ENCODE assay signal across 17 cellular contexts in the genomic region with DNA sequence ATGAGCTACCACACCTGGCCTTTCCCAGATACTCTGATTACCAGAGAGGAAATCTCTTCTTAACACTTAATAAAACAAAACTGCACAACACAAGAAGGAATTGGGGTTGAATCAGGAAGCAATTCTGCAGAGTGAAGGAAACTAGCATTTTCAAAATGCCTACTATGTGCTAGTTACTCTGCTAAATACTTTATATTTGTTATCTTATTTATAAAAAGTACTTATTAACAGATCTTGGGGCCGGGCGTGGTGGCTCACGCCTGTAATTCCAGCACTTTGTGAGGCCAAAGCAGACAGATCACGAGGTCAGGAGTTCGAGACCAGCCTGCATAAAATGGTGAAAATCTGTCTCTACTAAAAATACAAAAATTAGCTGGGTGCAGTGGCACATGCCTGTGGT. TPM values are rescaled to one million over a fixed set of nuclear protein-coding genes. Genes with fewer than 3 reads are reported as not detected.
A peak's percentile ranks its signal among the peaks of the same experiment; 100 is the strongest.
DNase-seq lines count a peak whose midpoint lies in the region; ATAC-seq and TF ChIP-seq lines count a peak whose summit lies in the region.
"Had no signal": no experiment of that assay in that cellular context is flagged by ENCODE, and none has a peak within 500 bp of the region (broad histone marks: within the 10 kb centered on the region; RNA-seq: fewer than 3 reads in every experiment).

No MANE protein-coding gene starts in this region.

- H3K4me2 ChIP-seq in GM23338: no peak overlapping the region
- H3K4me2 ChIP-seq: BLaER1 treated with 17β-estradiol and CSF1 and Interleukin-3, amounts not matched to agents 10 nM and 100 nM had no signal

- no peaks in the 10 kb centered on the region for H3F3A ChIP-seq in GM23338 (replicated peaks; ENCODE audit: low read depth)

- H3K4me1 ChIP-seq in GM23338 (ENCODE audit: insufficient read depth): peaks cover 12% of the 10 kb centered on the region; the same call in 1 of the 2 replicates
- H3K4me1 ChIP-seq in ascending aorta: peaks cover 0 to 3% of the 10 kb centered on the region in 2 donors
- peaks cover 22 to 30% of the 10 kb centered on the region in 2 donors for H3K4me1 ChIP-seq in thoracic aorta (ENCODE audit: control insufficient read depth in 1 of 2, low read depth in 2 of 2)
- H3K4me1 ChIP-seq: BLaER1 treated with 17β-estradiol and CSF1 and Interleukin-3, amounts not matched to agents 10 nM and 100 nM had no signal

- intact Hi-C loops in ascending aorta (cut with DNase I): no loop called here

- H3K27ac ChIP-seq in GM23338 (ENCODE audit: low read depth): no peak overlapping the region; the same call in 1 of the 2 replicates
- H3K27ac ChIP-seq in ascending aorta: peak overlapping the region; percentile 16 to 65
- peak overlapping the region; percentile 32 to 68 for H3K27ac ChIP-seq in thoracic aorta
- H3K27ac ChIP-seq: BLaER1 treated with 17β-estradiol and CSF1 and Interleukin-3, amounts not matched to agents 10 nM and 100 nM; GM23248 had no signal

- H3K4me3 Mint-ChIP-seq in GM23338 (no peak overlapping the region), nephron progenitor cell (no peak overlapping the region)
- H3K4me3 Mint-ChIP-seq: B cell; CD8-positive, alpha-beta T cell; IgD-negative memory B cell had no signal

- H3K27me3 Mint-ChIP-seq in GM23338 (ENCODE audit: insufficient read depth, low read depth, poor library complexity) (peaks cover 3% of the 10 kb centered on the region), nephron progenitor cell (ENCODE audit: low read depth, poor library complexity) (no peaks in the 10 kb centered on the region)
- H3K27me3 Mint-ChIP-seq: B cell, IgD-negative memory B cell had no signal

- DNase-seq in GM23338 (ENCODE audit: low spot score) (no peak), ascending aorta (ENCODE audit: low spot score in 2 of 2) (no peak), nephron progenitor cell (no peak), thoracic aorta (ENCODE audit: low spot score) (no peak), AG08395 (ENCODE audit: low spot score) (no peak)
- DNase-seq: 8988T; Calu3; CD8-positive, alpha-beta T cell; DMS79 treated with DMSO at 0.1 percent for 48 hours; GF-D8; HCEC 1CT had no signal

- H3K27ac Mint-ChIP-seq in GM23338 (peak overlapping the region; percentile 15; the same call in 1 of the 2 replicates), nephron progenitor cell (peak overlapping the region; percentile 43)
- H3K27ac Mint-ChIP-seq: B cell; CD8-positive, alpha-beta T cell; IgD-negative memory B cell had no signal

- no peaks in the 10 kb centered on the region for H3K36me3 ChIP-seq in GM23338 (ENCODE audit: insufficient read depth)
- no peaks in the 10 kb centered on the region for H3K36me3 ChIP-seq in ascending aorta
- H3K36me3 ChIP-seq in thoracic aorta: no peaks in the 10 kb centered on the region

- no peaks in the 10 kb centered on the region for H3K9me3 ChIP-seq in ascending aorta
- H3K9me3 ChIP-seq in thoracic aorta: no peaks in the 10 kb centered on the region

- no peak overlapping the region for H2AFZ ChIP-seq in GM23338
- H2AFZ ChIP-seq: GM23248 had no signal

- 0 out of 2 replicates have a peak, but pooled peaks cover 3% of the 10 kb centered on the region for H4K20me1 ChIP-seq in GM23338 (replicated peaks; ENCODE audit: insufficient read depth)

- peaks cover 15% of the 10 kb centered on the region for H3K4me1 Mint-ChIP-seq in GM23338
- no peaks in the 10 kb centered on the region for H3K4me1 Mint-ChIP-seq in nephron progenitor cell

- no peak for ATAC-seq in GM23338
- ATAC-seq in thoracic aorta (ENCODE audit: insufficient number of reproducible peaks, low FRiP score, low read depth): no peak
- ATAC-seq in HG02623 (IDR thresholded peaks at IDR 0.05; ENCODE audit: unreplicated experiment): no peak
- no peak for ATAC-seq in GM21447 (IDR thresholded peaks at IDR 0.05; ENCODE audit: unreplicated experiment)
- ATAC-seq: CD8-positive, alpha-beta T cell had no signal

- no peaks in the 10 kb centered on the region for H3K36me3 Mint-ChIP-seq in GM23338 (ENCODE audit: low read depth)
- H3K36me3 Mint-ChIP-seq in nephron progenitor cell (ENCODE audit: low read depth): peaks cover 43% of the 10 kb centered on the region
- H3K36me3 Mint-ChIP-seq: IgD-negative memory B cell had no signal

- no peaks in the 10 kb centered on the region for H3K9me3 Mint-ChIP-seq in GM23338
- H3K9me3 Mint-ChIP-seq in nephron progenitor cell: peaks cover 10% of the 10 kb centered on the region
- H3K9me3 Mint-ChIP-seq: CD8-positive, alpha-beta T cell; IgD-negative memory B cell had no signal

- TF ChIP-seq CTCF in GM23338 (conservative IDR thresholded peaks at IDR 0.05; ENCODE audit: low read depth in 2 of 2) (no peak), ascending aorta (IDR thresholded peaks at IDR 0.05) (no peak), nephron progenitor cell (IDR thresholded peaks at IDR 0.05) (no peak), thoracic aorta (IDR thresholded peaks at IDR 0.05) (no peak)

- H3K27me3 ChIP-seq in GM23338 (ENCODE audit: insufficient read depth) (no peaks in the 10 kb centered on the region), ascending aorta (no peaks in the 10 kb centered on the region), thoracic aorta (replicated peaks; ENCODE audit: insufficient read depth) (no peaks in the 10 kb centered on the region)

- H3K9me2 ChIP-seq in GM23338 (ENCODE audit: insufficient read depth): no peaks in the 10 kb centered on the region

- H3K4me3 ChIP-seq in GM23338 (no peak overlapping the region), ascending aorta (no peak overlapping the region), thoracic aorta (no peak overlapping the region)
- H3K4me3 ChIP-seq: BLaER1 treated with 17β-estradiol and CSF1 and Interleukin-3, amounts not matched to agents 10 nM and 100 nM; GM23248 had no signal

- H3K79me2 ChIP-seq in GM23338 (replicated peaks; ENCODE audit: insufficient read depth): peaks cover 77% of the 10 kb centered on the region

TF ChIP-seq in GM23338, 12 proteins besides CTCF, POLR2A, EP300 and RAD21 (continues in another document):
- no peak for TF ChIP-seq EZH2phosphoT487 (IDR thresholded peaks at IDR 0.05; ENCODE audit: unreplicated experiment)
- no peak for TF ChIP-seq ZNF114 (CRISPR knock-in tag; IDR thresholded peaks at IDR 0.05)
- no peak for TF ChIP-seq POLR2AphosphoS5 (IDR thresholded peaks at IDR 0.05; ENCODE audit: low read depth)
- no peak for TF ChIP-seq CREB1 (CRISPR knock-in tag; IDR thresholded peaks at IDR 0.05; ENCODE audit: low read depth)
- TF ChIP-seq, protein P1, sequence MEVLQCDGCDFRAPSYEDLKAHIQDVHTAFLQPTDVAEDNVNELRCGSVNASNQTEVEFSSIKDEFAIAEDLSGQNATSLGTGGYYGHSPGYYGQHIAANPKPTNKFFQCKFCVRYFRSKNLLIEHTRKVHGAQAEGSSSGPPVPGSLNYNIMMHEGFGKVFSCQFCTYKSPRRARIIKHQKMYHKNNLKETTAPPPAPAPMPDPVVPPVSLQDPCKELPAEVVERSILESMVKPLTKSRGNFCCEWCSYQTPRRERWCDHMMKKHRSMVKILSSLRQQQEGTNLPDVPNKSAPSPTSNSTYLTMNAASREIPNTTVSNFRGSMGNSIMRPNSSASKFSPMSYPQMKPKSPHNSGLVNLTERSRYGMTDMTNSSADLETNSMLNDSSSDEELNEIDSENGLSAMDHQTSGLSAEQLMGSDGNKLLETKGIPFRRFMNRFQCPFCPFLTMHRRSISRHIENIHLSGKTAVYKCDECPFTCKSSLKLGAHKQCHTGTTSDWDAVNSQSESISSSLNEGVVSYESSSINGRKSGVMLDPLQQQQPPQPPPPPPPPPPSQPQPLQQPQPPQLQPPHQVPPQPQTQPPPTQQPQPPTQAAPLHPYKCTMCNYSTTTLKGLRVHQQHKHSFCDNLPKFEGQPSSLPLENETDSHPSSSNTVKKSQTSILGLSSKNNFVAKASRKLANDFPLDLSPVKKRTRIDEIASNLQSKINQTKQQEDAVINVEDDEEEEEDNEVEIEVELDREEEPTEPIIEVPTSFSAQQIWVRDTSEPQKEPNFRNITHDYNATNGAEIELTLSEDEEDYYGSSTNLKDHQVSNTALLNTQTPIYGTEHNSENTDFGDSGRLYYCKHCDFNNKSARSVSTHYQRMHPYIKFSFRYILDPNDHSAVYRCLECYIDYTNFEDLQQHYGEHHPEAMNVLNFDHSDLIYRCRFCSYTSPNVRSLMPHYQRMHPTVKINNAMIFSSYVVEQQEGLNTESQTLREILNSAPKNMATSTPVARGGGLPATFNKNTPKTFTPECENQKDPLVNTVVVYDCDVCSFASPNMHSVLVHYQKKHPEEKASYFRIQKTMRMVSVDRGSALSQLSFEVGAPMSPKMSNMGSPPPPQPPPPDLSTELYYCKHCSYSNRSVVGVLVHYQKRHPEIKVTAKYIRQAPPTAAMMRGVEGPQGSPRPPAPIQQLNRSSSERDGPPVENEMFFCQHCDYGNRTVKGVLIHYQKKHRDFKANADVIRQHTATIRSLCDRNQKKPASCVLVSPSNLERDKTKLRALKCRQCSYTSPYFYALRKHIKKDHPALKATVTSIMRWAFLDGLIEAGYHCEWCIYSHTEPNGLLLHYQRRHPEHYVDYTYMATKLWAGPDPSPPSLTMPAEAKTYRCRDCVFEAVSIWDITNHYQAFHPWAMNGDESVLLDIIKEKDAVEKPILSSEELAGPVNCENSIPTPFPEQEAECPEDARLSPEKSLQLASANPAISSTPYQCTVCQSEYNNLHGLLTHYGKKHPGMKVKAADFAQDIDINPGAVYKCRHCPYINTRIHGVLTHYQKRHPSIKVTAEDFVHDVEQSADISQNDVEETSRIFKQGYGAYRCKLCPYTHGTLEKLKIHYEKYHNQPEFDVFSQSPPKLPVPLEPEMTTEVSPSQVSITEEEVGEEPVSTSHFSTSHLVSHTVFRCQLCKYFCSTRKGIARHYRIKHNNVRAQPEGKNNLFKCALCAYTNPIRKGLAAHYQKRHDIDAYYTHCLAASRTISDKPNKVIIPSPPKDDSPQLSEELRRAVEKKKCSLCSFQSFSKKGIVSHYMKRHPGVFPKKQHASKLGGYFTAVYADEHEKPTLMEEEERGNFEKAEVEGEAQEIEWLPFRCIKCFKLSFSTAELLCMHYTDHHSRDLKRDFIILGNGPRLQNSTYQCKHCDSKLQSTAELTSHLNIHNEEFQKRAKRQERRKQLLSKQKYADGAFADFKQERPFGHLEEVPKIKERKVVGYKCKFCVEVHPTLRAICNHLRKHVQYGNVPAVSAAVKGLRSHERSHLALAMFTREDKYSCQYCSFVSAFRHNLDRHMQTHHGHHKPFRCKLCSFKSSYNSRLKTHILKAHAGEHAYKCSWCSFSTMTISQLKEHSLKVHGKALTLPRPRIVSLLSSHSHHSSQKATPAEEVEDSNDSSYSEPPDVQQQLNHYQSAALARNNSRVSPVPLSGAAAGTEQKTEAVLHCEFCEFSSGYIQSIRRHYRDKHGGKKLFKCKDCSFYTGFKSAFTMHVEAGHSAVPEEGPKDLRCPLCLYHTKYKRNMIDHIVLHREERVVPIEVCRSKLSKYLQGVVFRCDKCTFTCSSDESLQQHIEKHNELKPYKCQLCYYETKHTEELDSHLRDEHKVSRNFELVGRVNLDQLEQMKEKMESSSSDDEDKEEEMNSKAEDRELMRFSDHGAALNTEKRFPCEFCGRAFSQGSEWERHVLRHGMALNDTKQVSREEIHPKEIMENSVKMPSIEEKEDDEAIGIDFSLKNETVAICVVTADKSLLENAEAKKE (CRISPR knock-in tag; IDR thresholded peaks at IDR 0.05): no peak

RNA-seq across cellular contexts. Expression of a gene that starts 21.9 kb away (rescaled TPM):
- total RNA-seq in GM23338 (2014; rRNA removed; shearing (Covaris generic)): 47.4 and 49.9 TPM in 2 replicates
- polyA plus RNA-seq in GM23338 (2016; fragmentation: Nextera tagmentation; extraction: Ambion mirVana): 19.2 and 23.4 TPM in 2 replicates
- 18.4 TPM for total RNA-seq in ascending aorta
- 10 to 100 TPM; 25.9 to 26.9 TPM for total RNA-seq in thoracic aorta
